8 cellular contexts compared by ENCODE assay signal in the genomic region with DNA sequence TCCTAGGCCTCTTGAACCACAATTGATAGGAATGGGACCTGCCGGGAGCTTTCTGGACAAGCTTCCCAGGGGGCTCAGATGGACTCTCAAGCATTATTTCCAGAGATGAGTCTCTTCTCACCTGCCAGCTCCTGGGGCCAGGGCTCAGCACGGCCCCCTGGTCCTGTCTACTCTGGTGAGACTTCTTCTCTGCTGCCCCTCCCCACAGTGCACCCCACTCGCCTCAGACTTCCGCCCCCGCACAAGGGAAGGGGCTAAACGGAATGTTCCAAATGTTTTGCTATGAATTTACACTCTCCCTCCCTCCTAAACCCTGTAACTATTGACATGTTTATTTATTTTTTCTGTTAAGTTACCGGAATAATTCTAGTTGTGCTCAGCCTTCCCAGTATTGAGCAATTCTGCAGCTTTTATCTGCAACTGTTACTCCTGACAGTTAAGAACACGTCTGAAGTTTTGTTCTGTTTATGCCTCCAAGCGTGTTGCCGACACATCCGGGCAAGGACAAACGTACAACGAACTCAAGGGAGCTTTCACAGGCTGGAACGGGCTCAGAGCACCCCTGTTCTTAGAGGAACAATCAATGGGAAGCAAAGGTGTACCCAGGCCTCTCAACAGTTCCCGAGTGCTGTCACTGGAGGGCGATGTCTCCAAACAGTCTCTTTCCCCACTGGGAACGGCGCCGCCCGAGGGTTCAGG. TPM values are rescaled to one million over a fixed set of nuclear protein-coding genes. Genes with fewer than 3 reads are reported as not detected.
A peak's percentile ranks its signal among the peaks of the same experiment; 100 is the strongest.
DNase-seq lines count a peak whose midpoint lies in the region; TF ChIP-seq lines count a peak whose summit lies in the region.

No MANE protein-coding gene starts in this region.

- H2BK15ac ChIP-seq in H9 (ENCODE audit: low read depth, low read length) = no peak overlapping the region

- no peaks in the 10 kb centered on the region for H3K23me2 ChIP-seq in H9 (ENCODE audit: insufficient read length, low read depth, low read length, poor library complexity, severe bottlenecking)

- no peak overlapping the region for H3K4ac ChIP-seq in H9 (ENCODE audit: low read depth, low read length)

- H4K20me1 ChIP-seq in H9 (ENCODE audit: control insufficient read depth, insufficient read depth, insufficient read length) = no peaks in the 10 kb centered on the region
- no peaks in the 10 kb centered on the region for H4K20me1 ChIP-seq in SK-N-SH (ENCODE audit: insufficient read depth)
- no peaks in the 10 kb centered on the region for H4K20me1 ChIP-seq in mammary epithelial cell (ENCODE audit: insufficient read depth, low read length)

- no peak overlapping the region for H4K91ac ChIP-seq in H9 (ENCODE audit: insufficient read length, low read depth, low read length)

- H3K18ac ChIP-seq in H9 (ENCODE audit: insufficient read length, low read depth, low read length) = no peak overlapping the region

- no peak overlapping the region for H2BK20ac ChIP-seq in H9 (ENCODE audit: low read depth, low read length, poor library complexity, severe bottlenecking)

- H3K27me3 Mint-ChIP-seq in H9 (ENCODE audit: low read depth) = peaks cover 7% of the 10 kb centered on the region

- H3K9me3 ChIP-seq in H9 (ENCODE audit: control insufficient read depth, low read depth, low read length) = no peaks in the 10 kb centered on the region
- no peaks in the 10 kb centered on the region for H3K9me3 ChIP-seq in SK-N-SH
- no peaks in the 10 kb centered on the region for H3K9me3 ChIP-seq in mammary epithelial cell (replicated peaks; ENCODE audit: insufficient read depth, low read length)

- no peak overlapping the region for H2AK5ac ChIP-seq in H9 (ENCODE audit: insufficient read length, low read length)

- H4K5ac ChIP-seq in H9 (ENCODE audit: insufficient read length, low read depth, low read length) = no peak overlapping the region

- peak; percentile 94 for TF ChIP-seq RAD21 in SK-N-SH (IDR thresholded peaks at IDR 0.05; ENCODE audit: low read length)

- in situ Hi-C loops in mammary epithelial cell (cut with MboI; ENCODE audit: low sequenced_read_pairs in 2 of 2) = loop anchor here in 1 of 2 donors (25.0 kb wide), 1 partner anchor 236 kb away; no protein-coding TSS in a partner anchor

- no peaks in the 10 kb centered on the region for H3K36me3 ChIP-seq in SK-N-SH (replicated peaks in 1 of 2; ENCODE audit: control insufficient read depth in 1 of 2, insufficient read depth in 2 of 2, low read length in 1 of 2)
- no peaks in the 10 kb centered on the region for H3K36me3 ChIP-seq in mammary epithelial cell (ENCODE audit: insufficient read depth, low read length)
- no peaks in the 10 kb centered on the region for H3K36me3 ChIP-seq in kidney epithelial cell (ENCODE audit: control insufficient read depth, insufficient read depth, low read length)

- H3K23ac ChIP-seq in H9 (ENCODE audit: insufficient read length, low read depth, low read length) = no peak overlapping the region

- no peak overlapping the region for H2BK12ac ChIP-seq in H9 (ENCODE audit: insufficient read length, low read depth, low read length)

- CTCF ChIA-PET in SK-N-SH (lab: Yijun Ruan, JAX) (interaction anchor here (0.6 to 12.3 kb wide), 57 partner anchors 8 to 728 kb away, joined by 3 to 235 read pairs (median 5); a partner anchor contains a TSS), mammary epithelial cell (lab: Charles Lee; ENCODE audit: low non-redundant PET) (interaction anchor here (0.6 kb wide), 1 partner anchor 266 kb away, joined by 3 read pairs; no protein-coding TSS in a partner anchor)

- peaks cover 29 to 38% of the 10 kb centered on the region in 2 experiments for H3K4me1 Mint-ChIP-seq in H9

- POLR2A ChIA-PET in SK-N-SH (lab: Yijun Ruan, JAX) = no interaction called here

- DNase-seq in activated naive CD4-positive, alpha-beta T cell treated with Interleukin-2 at 50 U/mL for 16 hours = peak; percentile 33
- no peak for DNase-seq in activated naive CD4-positive, alpha-beta T cell (lab: John Stamatoyannopoulos, UW)
- DNase-seq in H9 (peak; percentile 85), Kasumi-1 (lab: John Stamatoyannopoulos, UW) (peak; percentile 80 to 84), SK-N-SH (peak; percentile 80), mammary epithelial cell (peak; percentile 74), kidney epithelial cell (ENCODE audit: low read depth) (no peak)
- DNase-seq in stimulated activated CD4-positive, alpha-beta T cell treated with anti-CD3 and anti-CD28 coated beads, Interleukin-4, amount 100 ng/mL, for 48 hours (ENCODE audit: low read depth in 2 of 2) = peak; percentile 43 to 45

- TF ChIP-seq CTCF in H9 (conservative IDR thresholded peaks at IDR 0.05) (peak; percentile 90), SK-N-SH (IDR thresholded peaks at IDR 0.05) (peak; percentile 81), mammary epithelial cell (conservative IDR thresholded peaks at IDR 0.05 in 1 of 2, IDR thresholded peaks at IDR 0.05 in 1 of 2; ENCODE audit: extremely low read depth in 1 of 2, insufficient read depth in 1 of 2, low read depth in 1 of 2, low read length in 2 of 2) (peak; percentile 93 to 96), kidney epithelial cell (IDR thresholded peaks at IDR 0.05; ENCODE audit: insufficient read depth, low read length, poor library complexity, severe bottlenecking) (peak; percentile 93)

- no peak overlapping the region for H3K14ac ChIP-seq in H9 (ENCODE audit: insufficient read depth, low read length)

- H3K9ac ChIP-seq in H9 (ENCODE audit: extremely low read depth, insufficient read length, low read length) (no peak overlapping the region), SK-N-SH (no peak overlapping the region), mammary epithelial cell (ENCODE audit: insufficient read depth, low read length) (no peak overlapping the region)

- dilution Hi-C loops in mammary epithelial cell (cut with HindIII; ENCODE audit: low sequenced_read_pairs) = no loop called here

- no CpG with 5 or more reads among the region's 20 CpGs for WGBS in H9 (ENCODE audit: extremely low coverage, insufficient read length, low lambda C conversion rate)
- 39% methylated on average over 20 of the region's 20 CpGs for WGBS in SK-N-SH (ENCODE audit: low lambda C conversion rate)
- 12% methylated on average over 20 of the region's 20 CpGs for WGBS in mammary epithelial cell (ENCODE audit: low coverage, missing lambda C conversion rate)

- H3K9me2 ChIP-seq in SK-N-SH = no peaks in the 10 kb centered on the region

- intact Hi-C loops in mammary epithelial cell (cut with micrococcal nuclease) = loop anchor here (1.0 kb wide), 3 partner anchors 62 to 541 kb away; a partner anchor contains a TSS

- H3K4me1 ChIP-seq in H9 (ENCODE audit: insufficient read depth, low read length) (peaks cover 5% of the 10 kb centered on the region; the same call in 1 of the 2 replicates), SK-N-SH (ENCODE audit: control insufficient read depth in 1 of 2, insufficient read depth in 2 of 2, low read depth in 1 of 2, low read length in 1 of 2) (peaks cover 1 to 6% of the 10 kb centered on the region in 2 experiments; a peak in 1 of 4 replicates), mammary epithelial cell (ENCODE audit: insufficient read depth, low read length) (peaks cover 4% of the 10 kb centered on the region)

- no TSS peak for BruUV-seq in mammary epithelial cell (replicated peaks; lab: Mats Ljungman, UMichigan)

- H3K36me3 Mint-ChIP-seq in H9 (ENCODE audit: insufficient read depth in 1 of 3, low read depth in 3 of 3) = no peaks in the 10 kb centered on the region; a peak in 1 of 7 replicates

- H2AFZ ChIP-seq in H9 (ENCODE audit: low read length) = no peak overlapping the region
- peak overlapping the region; percentile 69; the same call in 1 of the 2 replicates for H2AFZ ChIP-seq in SK-N-SH (ENCODE audit: low read depth)
- H2AFZ ChIP-seq in mammary epithelial cell (ENCODE audit: low read depth, low read length) = peak overlapping the region; percentile 49

- H3K4me3 ChIP-seq in SK-N-SH (ENCODE audit: low read depth in 2 of 2, low read length in 1 of 2) (peak overlapping the region in 1 of 2 experiments; percentile 43; a peak in 1 of 4 replicates), mammary epithelial cell (replicated peaks in 1 of 3; ENCODE audit: insufficient read depth in 1 of 3, low read depth in 2 of 3, low read length in 3 of 3) (no peak overlapping the region), kidney epithelial cell (ENCODE audit: low read depth, low read length) (no peak overlapping the region)

- H3K27ac ChIP-seq in H9 (ENCODE audit: insufficient read length, low read depth, low read length) (no peak overlapping the region), SK-N-SH (ENCODE audit: low read depth in 2 of 2, low read length in 1 of 2) (no peak overlapping the region), mammary epithelial cell (ENCODE audit: insufficient read depth, low read depth, low read length) (no peak overlapping the region)

- H2BK120ac ChIP-seq in H9 (ENCODE audit: low read depth, low read length, poor library complexity, severe bottlenecking) = no peak overlapping the region

- no peak overlapping the region for H3T11ph ChIP-seq in H9 (ENCODE audit: low read length)

- no peaks in the 10 kb centered on the region for H3K79me2 ChIP-seq in H9 (ENCODE audit: insufficient read depth, low read length)
- H3K79me2 ChIP-seq in SK-N-SH (ENCODE audit: insufficient read depth) = no peaks in the 10 kb centered on the region
- no peaks in the 10 kb centered on the region for H3K79me2 ChIP-seq in mammary epithelial cell (ENCODE audit: insufficient read depth, low read length)

- no peak overlapping the region for H3K56ac ChIP-seq in H9 (ENCODE audit: insufficient read length, low read depth, low read length)

- no peak overlapping the region for H3K4me2 ChIP-seq in H9 (ENCODE audit: insufficient read depth, insufficient read length, low read length)
- no peak overlapping the region for H3K4me2 ChIP-seq in SK-N-SH
- peak overlapping the region; percentile 5 for H3K4me2 ChIP-seq in mammary epithelial cell (ENCODE audit: insufficient read depth, low read depth, low read length)

- no peaks in the 10 kb centered on the region for H3K79me1 ChIP-seq in H9 (ENCODE audit: insufficient read depth, low read depth, low read length, poor library complexity, severe bottlenecking)

- no peaks in the 10 kb centered on the region for H3K9me3 Mint-ChIP-seq in H9

- no peak overlapping the region for H2BK5ac ChIP-seq in H9 (ENCODE audit: insufficient read length, low read length)

- no peak overlapping the region for H3K4me3 Mint-ChIP-seq in H9

- peak overlapping the region in 1 of 3 experiments; percentile 19; a peak in 1 of 7 replicates for H3K27ac Mint-ChIP-seq in H9

- peaks cover 7% of the 10 kb centered on the region for H3F3A ChIP-seq in SK-N-SH (replicated peaks; ENCODE audit: insufficient read depth)

- no peak overlapping the region for H4K8ac ChIP-seq in H9 (replicated peaks; ENCODE audit: insufficient read length, low read depth, low read length)

- TF ChIP-seq EP300 in SK-N-SH (IDR thresholded peaks at IDR 0.05; ENCODE audit: borderline replicate concordance in 1 of 2, low read depth in 1 of 2, low read length in 1 of 2) = no peak

- H3K27me3 ChIP-seq in H9 (ENCODE audit: insufficient read depth, low read length) = no peaks in the 10 kb centered on the region
- no peaks in the 10 kb centered on the region for H3K27me3 ChIP-seq in SK-N-SH (ENCODE audit: insufficient read depth)
- no peaks in the 10 kb centered on the region for H3K27me3 ChIP-seq in mammary epithelial cell (ENCODE audit: insufficient read depth, low read length)
- no peaks in the 10 kb centered on the region for H3K27me3 ChIP-seq in kidney epithelial cell (ENCODE audit: control insufficient read depth, insufficient read depth, low read length)

RNA-seq across cellular contexts. Expression of a gene that starts 55.2 kb away (rescaled TPM):
- total RNA-seq in H9 (2021) (12.5 and 14.8 TPM in 2 replicates), mammary epithelial cell (10 to 100 TPM; 18.8 to 25.8 TPM), kidney epithelial cell (16.3 and 17.2 TPM in 2 replicates)
- polyA plus RNA-seq in SK-N-SH (2012; rRNA removed) (6.1 and 9.1 TPM in 2 replicates), mammary epithelial cell (5.0 TPM)
- 5.8 and 6.2 TPM in 2 replicates for polyA plus RNA-seq in SK-N-SH (2012; cell fraction: cytosol; rRNA removed)
- 14.9 and 31.8 TPM in 2 replicates for polyA plus RNA-seq in SK-N-SH (2012; cell fraction: nucleus; rRNA removed)
- polyA minus RNA-seq in mammary epithelial cell = 26.7 TPM

Comparison
In these comparisons a context has a peak if more than half of its experiments do, and no peak if none do; other contexts are left out.
1. DNase-seq: peak in activated naive CD4-positive, alpha-beta T cell treated with Interleukin-2 at 50 U/mL for 16 hours (single experiment), H9 (single experiment), Kasumi-1 (2 of 2), SK-N-SH (single experiment), mammary epithelial cell (single experiment) and stimulated activated CD4-positive, alpha-beta T cell treated with anti-CD3 and anti-CD28 coated beads, Interleukin-4, amount 100 ng/mL, for 48 hours (2 of 2); none in activated naive CD4-positive, alpha-beta T cell (0 of 4) and kidney epithelial cell (single experiment).
2. Peak in every context shown above with its lines, with median percentiles within 50 percentile points of each other: CTCF ChIP-seq.